15 cellular contexts compared by ENCODE assay signal in genomic region chr7:67724955-67725354, GRCh38.
DNase-seq lines count a peak whose midpoint lies in the region; ATAC-seq and TF ChIP-seq lines count a peak whose summit lies in the region.
"Had no signal": no experiment of that assay in that cellular context is flagged by ENCODE, and none has a peak within 500 bp of the region (broad histone marks: within the 10 kb centered on the region; RNA-seq: fewer than 3 reads in every experiment).

No MANE protein-coding gene starts in this region.

- no peaks in the 10 kb centered on the region for H3K9me3 Mint-ChIP-seq in nephron progenitor cell

- ATAC-seq in Right ventricle myocardium superior (ENCODE audit: poor library complexity) (peak; percentile 38), HG03432 (IDR thresholded peaks at IDR 0.05; ENCODE audit: unreplicated experiment) (no peak), GM19397 (IDR thresholded peaks at IDR 0.05; ENCODE audit: unreplicated experiment) (no peak)
- ATAC-seq: GM23338 had no signal

- no peak for DNase-seq in Right ventricle myocardium superior
- DNase-seq in left ventricle myocardium inferior, result no peak
- peak; percentile 3 for DNase-seq in fibroblast of villous mesenchyme (ENCODE audit: low read depth)
- no peak for DNase-seq in nephron progenitor cell
- DNase-seq in SJCRH30, result no peak
- DNase-seq: 8988T; AML-193; CD4-positive, CD25-positive, alpha-beta regulatory T cell; DMS53; GF-D8; H7 had no signal

- H3K27me3 ChIP-seq in left ventricle myocardium inferior (ENCODE audit: low read depth) (peaks cover 50% of the 10 kb centered on the region), SJCRH30 (no peaks in the 10 kb centered on the region)
- H3K27me3 ChIP-seq: BLaER1 treated with 17β-estradiol and CSF1 and Interleukin-3, amounts not matched to agents 10 nM and 100 nM had no signal

- no peak overlapping the region for H3K27ac ChIP-seq in left ventricle myocardium inferior (replicated peaks)
- no peak overlapping the region for H3K27ac ChIP-seq in SJCRH30
- H3K27ac ChIP-seq: BLaER1 treated with 17β-estradiol and CSF1 and Interleukin-3, amounts not matched to agents 10 nM and 100 nM had no signal

- intact Hi-C loops in Right ventricle myocardium superior (cut with DNase I) (no loop called here), left ventricle myocardium inferior (cut with micrococcal nuclease) (no loop called here)

- no peaks in the 10 kb centered on the region for H3K9me3 ChIP-seq in left ventricle myocardium inferior (replicated peaks)
- H3K9me3 ChIP-seq in SJCRH30 (replicated peaks), result 0 out of 2 replicates have a peak, but pooled peaks cover 2% of the 10 kb centered on the region

- no peaks in the 10 kb centered on the region for H3K36me3 Mint-ChIP-seq in nephron progenitor cell (ENCODE audit: low read depth)
- H3K36me3 Mint-ChIP-seq: CD4-positive, CD25-positive, alpha-beta regulatory T cell had no signal

- H3K27me3 Mint-ChIP-seq in nephron progenitor cell (ENCODE audit: low read depth, poor library complexity), result peaks cover 12% of the 10 kb centered on the region

- peak overlapping the region; percentile 93 for H3K27ac Mint-ChIP-seq in nephron progenitor cell
- H3K27ac Mint-ChIP-seq: CD4-positive, CD25-positive, alpha-beta regulatory T cell; GM23338 had no signal

- no peaks in the 10 kb centered on the region for H3K4me1 ChIP-seq in left ventricle myocardium inferior
- H3K4me1 ChIP-seq in SJCRH30, result no peaks in the 10 kb centered on the region
- H3K4me1 ChIP-seq: BLaER1 treated with 17β-estradiol and CSF1 and Interleukin-3, amounts not matched to agents 10 nM and 100 nM had no signal

- TF ChIP-seq CTCF in left ventricle myocardium inferior (IDR thresholded peaks at IDR 0.05; ENCODE audit: borderline replicate concordance) (no peak), fibroblast of villous mesenchyme (IDR thresholded peaks at IDR 0.05; ENCODE audit: insufficient read depth, low read depth, low read length) (no peak), nephron progenitor cell (IDR thresholded peaks at IDR 0.05) (no peak)

- no peaks in the 10 kb centered on the region for H3K36me3 ChIP-seq in left ventricle myocardium inferior
- no peaks in the 10 kb centered on the region for H3K36me3 ChIP-seq in SJCRH30
- H3K36me3 ChIP-seq: BLaER1 treated with 17β-estradiol and CSF1 and Interleukin-3, amounts not matched to agents 10 nM and 100 nM had no signal

- H3K4me3 Mint-ChIP-seq in nephron progenitor cell, result no peak overlapping the region
- H3K4me3 Mint-ChIP-seq: CD4-positive, CD25-positive, alpha-beta regulatory T cell; GM23338 had no signal

- peaks cover 39% of the 10 kb centered on the region for H3K4me1 Mint-ChIP-seq in nephron progenitor cell
- H3K4me1 Mint-ChIP-seq: CD4-positive, CD25-positive, alpha-beta regulatory T cell; GM23338 had no signal

- no peak overlapping the region for H3K4me3 ChIP-seq in left ventricle myocardium inferior
- no peak overlapping the region for H3K4me3 ChIP-seq in fibroblast of villous mesenchyme (ENCODE audit: low read depth, low read length)
- no peak overlapping the region for H3K4me3 ChIP-seq in SJCRH30
- H3K4me3 ChIP-seq: BLaER1 treated with 17β-estradiol and CSF1 and Interleukin-3, amounts not matched to agents 10 nM and 100 nM; GM23338 had no signal
